ENCODE assay signal across 8 cellular contexts in the genomic region with DNA sequence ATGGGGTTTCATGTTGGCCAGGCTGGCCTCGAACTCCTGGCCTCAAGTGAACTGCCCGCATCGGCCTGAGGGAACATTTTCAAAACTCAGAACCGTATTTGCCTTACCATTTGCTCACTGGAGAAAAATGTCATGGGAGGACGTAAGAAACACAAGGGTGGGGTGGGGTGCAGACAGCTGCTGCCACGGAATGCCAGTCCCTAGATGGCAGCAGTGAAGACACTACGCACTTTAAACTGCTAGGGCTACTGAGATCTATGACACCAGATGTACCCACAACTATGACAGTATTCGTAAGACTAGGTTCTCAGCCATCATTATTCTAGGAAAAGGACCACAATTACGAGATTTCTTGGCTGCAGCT. TPM values are rescaled to one million over a fixed set of nuclear protein-coding genes. Genes with fewer than 3 reads are reported as not detected.
DNase-seq lines count a peak whose midpoint lies in the region; ATAC-seq and TF ChIP-seq lines count a peak whose summit lies in the region.
"Not testable (repeated sequence)": the region's sequence is repeated elsewhere in the genome, so short reads cannot be mapped to it uniquely, and the experiment has no call there.

No MANE protein-coding gene starts in this region.

- H3K4me3 ChIP-seq in NT2/D1 (ENCODE audit: insufficient read length, low read depth) (peak overlapping the region; percentile 83), lower leg skin (ENCODE audit: low read depth, poor library complexity, severe bottlenecking) (peak overlapping the region; percentile 79)

- not testable (repeated sequence) for H3K4me1 ChIP-seq in NT2/D1 (ENCODE audit: insufficient read depth, insufficient read length)

- peak overlapping the region; percentile 90 for H3K9ac ChIP-seq in NT2/D1 (ENCODE audit: insufficient read length, low read depth)

- intact Hi-C loops in lower leg skin (cut with DNase I; ENCODE audit: low total_unique reads) = not testable (repeated sequence)

- H3K27me3 ChIP-seq in NT2/D1 (ENCODE audit: insufficient read depth, insufficient read length) = not testable (repeated sequence)

- TF ChIP-seq POLR2A in lower leg skin (IDR thresholded peaks at IDR 0.05) = not testable (repeated sequence)

- 0 to 1% methylated on average over 9 of the region's 9 CpGs for WGBS in lower leg skin, 2 donors

- peaks cover 31% of the 10 kb centered on the region for H3K36me3 ChIP-seq in NT2/D1 (ENCODE audit: insufficient read depth, insufficient read length, low read length)

- not testable (repeated sequence) for H3K9me3 ChIP-seq in NT2/D1 (ENCODE audit: insufficient read depth, low read length)

- not testable (repeated sequence) for TF ChIP-seq CTCF in lower leg skin (IDR thresholded peaks at IDR 0.05)

- DNase-seq in AG20443 (ENCODE audit: low spot score) (peak; percentile 36), HK-2 (ENCODE audit: unreplicated experiment) (peak; percentile 62), lower leg skin (ENCODE audit: low spot score in 2 of 2) (peak; percentile 60 to 89)
- DNase-seq in NT2/D1 (ENCODE audit: low read depth, low spot score) = not testable (repeated sequence)
- peak; percentile 69 for DNase-seq in activated CD8-positive, alpha-beta memory T cell treated with anti-CD3 and anti-CD28 coated beads for 24 hours
- peak; percentile 32 for DNase-seq in effector CD4-positive, alpha-beta T cell
- DNase-seq in stimulated activated CD4-positive, alpha-beta T cell treated with anti-CD3 and anti-CD28 coated beads, Interleukin-2, amount 100 ng/mL, for 24 hours = peak; percentile 38 to 50

- peak; percentile 23 for ATAC-seq in GM19025 (IDR thresholded peaks at IDR 0.05; ENCODE audit: low read depth, unreplicated experiment)

RNA-seq across cellular contexts. Expression of a gene that starts 0.7 kb away (rescaled TPM):
- 100 to 1,000 TPM in 2 of 4 donors, 10 to 100 TPM in 2; 96.6 to 125 (median 107) TPM for total RNA-seq in lower leg skin

RNA-seq across cellular contexts. Expression of a gene that starts 2.0 kb away (rescaled TPM):
- 10 to 100 TPM; 11.2 to 29.0 (median 17.3) TPM for total RNA-seq in lower leg skin
